In the genomic region with DNA sequence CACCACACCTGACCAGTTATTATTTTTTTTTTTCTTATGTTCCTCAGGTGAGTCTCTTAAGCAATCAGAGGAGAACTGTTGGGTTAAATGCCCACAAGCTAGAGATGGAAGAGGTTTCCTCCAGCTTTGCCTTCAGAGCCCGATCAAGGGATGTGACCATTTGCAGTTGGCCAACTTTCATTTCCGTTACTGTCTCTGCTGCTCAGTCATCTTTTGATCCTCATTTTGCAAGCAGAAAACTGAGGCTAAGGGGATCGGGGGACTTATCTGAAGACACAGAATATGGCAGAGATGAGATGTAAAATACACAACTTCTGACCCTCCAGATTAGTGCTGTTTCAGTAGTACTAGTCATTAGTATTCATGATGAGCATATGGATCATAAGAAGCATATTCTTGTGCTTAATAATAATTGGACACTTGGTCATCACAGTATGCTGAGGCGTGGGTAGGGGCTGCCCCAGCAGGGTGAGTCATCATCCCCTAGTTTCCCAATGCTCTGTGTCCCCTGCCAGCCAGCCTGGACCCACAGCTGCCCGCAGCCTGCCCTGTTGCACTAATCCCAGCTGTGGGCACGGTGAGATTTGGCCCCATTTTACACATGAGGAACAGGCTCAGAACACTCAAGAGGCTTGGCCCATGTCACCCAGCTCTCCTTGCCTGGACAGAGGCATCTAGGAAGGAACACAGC, we compare ENCODE assay signal across 8 cellular contexts.
DNase-seq lines count a peak whose midpoint lies in the region; ATAC-seq and TF ChIP-seq lines count a peak whose summit lies in the region.

No MANE protein-coding gene starts in this region.

- no peak overlapping the region for H3K4me3 ChIP-seq in HL-60 (replicated peaks; ENCODE audit: insufficient read depth, low read length)
- no peak overlapping the region for H3K4me3 ChIP-seq in mucosa of stomach (ENCODE audit: low read length)

- peak overlapping the region; percentile 28 for H3K4me3 Mint-ChIP-seq in chondrocyte (ENCODE audit: unreplicated experiment)
- no peak overlapping the region for H3K4me3 Mint-ChIP-seq in activated CD4-positive, alpha-beta T cell treated with anti-CD3 and anti-CD28 coated beads, Interleukin-2, amount 10 ng/mL, durations not matched to agents 7 days and 5 days

- H3K4me1 Mint-ChIP-seq in chondrocyte (ENCODE audit: low read depth) = peaks cover 48% of the 10 kb centered on the region
- no peaks in the 10 kb centered on the region for H3K4me1 Mint-ChIP-seq in activated CD4-positive, alpha-beta T cell treated with anti-CD3 and anti-CD28 coated beads, Interleukin-2, amount 10 ng/mL, durations not matched to agents 7 days and 5 days

- H3K36me3 Mint-ChIP-seq in chondrocyte (ENCODE audit: low read depth) = peaks cover 5% of the 10 kb centered on the region
- no peaks in the 10 kb centered on the region for H3K36me3 Mint-ChIP-seq in activated CD4-positive, alpha-beta T cell treated with anti-CD3 and anti-CD28 coated beads, Interleukin-2, amount 10 ng/mL, durations not matched to agents 7 days and 5 days (ENCODE audit: low read depth)

- CTCF ChIA-PET in activated CD4-positive, alpha-beta T cell treated with anti-CD3 and anti-CD28 coated beads, Interleukin-2, amount 10 ng/mL, durations not matched to agents 7 days and 5 days (lab: Charles Lee) = interaction anchor here (1.2 kb wide), 1 partner anchor 8 kb away, joined by 3 read pairs; no protein-coding TSS in a partner anchor

- no peaks in the 10 kb centered on the region for H3K9me3 Mint-ChIP-seq in chondrocyte (ENCODE audit: low read depth)
- no peaks in the 10 kb centered on the region for H3K9me3 Mint-ChIP-seq in activated CD4-positive, alpha-beta T cell treated with anti-CD3 and anti-CD28 coated beads, Interleukin-2, amount 10 ng/mL, durations not matched to agents 7 days and 5 days

- no peaks in the 10 kb centered on the region for H3K9me3 ChIP-seq in mucosa of stomach (ENCODE audit: control insufficient read depth, low read length)

- H3K27ac Mint-ChIP-seq in chondrocyte (ENCODE audit: unreplicated experiment) = peak overlapping the region; percentile 95
- no peak overlapping the region for H3K27ac Mint-ChIP-seq in activated CD4-positive, alpha-beta T cell treated with anti-CD3 and anti-CD28 coated beads, Interleukin-2, amount 10 ng/mL, durations not matched to agents 7 days and 5 days

- TF ChIP-seq CTCF in HL-60 (IDR thresholded peaks at IDR 0.05; ENCODE audit: insufficient read depth, low read length) (no peak), chondrocyte (IDR thresholded peaks at IDR 0.05) (no peak)

- no peaks in the 10 kb centered on the region for H3K27me3 Mint-ChIP-seq in chondrocyte (ENCODE audit: low read depth)
- H3K27me3 Mint-ChIP-seq in activated CD4-positive, alpha-beta T cell treated with anti-CD3 and anti-CD28 coated beads, Interleukin-2, amount 10 ng/mL, durations not matched to agents 7 days and 5 days = no peaks in the 10 kb centered on the region

- peak overlapping the region; percentile 46 for H3K9ac ChIP-seq in mucosa of stomach (ENCODE audit: low read length)

- ATAC-seq in GM21367 (IDR thresholded peaks at IDR 0.05; ENCODE audit: unreplicated experiment) (no peak), GM21737 (IDR thresholded peaks at IDR 0.05; ENCODE audit: unreplicated experiment) (no peak), GM21526 (IDR thresholded peaks at IDR 0.05; ENCODE audit: low FRiP score, unreplicated experiment) (no peak)

- POLR2A ChIA-PET in activated CD4-positive, alpha-beta T cell treated with anti-CD3 and anti-CD28 coated beads, Interleukin-2, amount 10 ng/mL, durations not matched to agents 7 days and 5 days (lab: Charles Lee) = no interaction called here

- H3K36me3 ChIP-seq in mucosa of stomach (ENCODE audit: control insufficient read depth, insufficient read depth, low read length) = no peaks in the 10 kb centered on the region

- H3K27me3 ChIP-seq in HL-60 (ENCODE audit: insufficient read depth, poor library complexity, severe bottlenecking) (no peaks in the 10 kb centered on the region), mucosa of stomach (ENCODE audit: control insufficient read depth, insufficient read depth, low read length) (no peaks in the 10 kb centered on the region)

- peaks cover 39% of the 10 kb centered on the region for H3K4me1 ChIP-seq in mucosa of stomach (ENCODE audit: control insufficient read depth, insufficient read depth, low read length)

- DNase-seq in A172 (ENCODE audit: low spot score) = peak; percentile 92
- peak; percentile 59 to 71 for DNase-seq in HL-60 (ENCODE audit: low read depth in 1 of 2, low spot score in 1 of 2)
- DNase-seq in chondrocyte (ENCODE audit: low spot score) = no peak
- DNase-seq in activated CD4-positive, alpha-beta T cell treated with anti-CD3 and anti-CD28 coated beads, Interleukin-2, amount 10 ng/mL, durations not matched to agents 7 days and 5 days = no peak

- peak overlapping the region; percentile 70 for H3K27ac ChIP-seq in HL-60 (replicated peaks)

Comparison
In these comparisons a context has a peak if more than half of its experiments do, and no peak if none do; other contexts are left out.
1. DNase-seq: peak in A172 (single experiment) and HL-60 (2 of 2); none in chondrocyte (single experiment) and activated CD4-positive, alpha-beta T cell treated with anti-CD3 and anti-CD28 coated beads, Interleukin-2, amount 10 ng/mL, durations not matched to agents 7 days and 5 days (single experiment).